ENCODE assay signal across 23 cellular contexts in genomic region chr1:33970148-33970825, GRCh38.
"Had no signal": no experiment of that assay in that cellular context is flagged by ENCODE, and none has a peak within 500 bp of the region (broad histone marks: within the 10 kb centered on the region; RNA-seq: fewer than 3 reads in every experiment).

No MANE protein-coding gene starts in this region.

- H3K27ac Mint-ChIP-seq: activated B cell treated with CpG ODN at 0.5 μM for 24 hours; activated CD4-positive, alpha-beta T cell treated with anti-CD3 and anti-CD28 coated beads, Interleukin-2, amount 10 ng/mL, durations not matched to agents 24 days and 14 days; activated CD8-positive, alpha-beta memory T cell treated with anti-CD3 and anti-CD28 coated beads, Interleukin-2, amount 10 ng/mL, durations not matched to agents 7 days and 5 days; activated CD8-positive, alpha-beta T cell treated with anti-CD3 and anti-CD28 coated beads for 36 hours; activated naive CD8-positive, alpha-beta T cell treated with anti-CD3 and anti-CD28 coated beads for 36 hours; activated T-helper 1 cell treated with anti-CD3 and anti-CD28 coated beads, Interleukin-12 subunit alpha, Interleukin-12 subunit beta, Interleukin-2, Interleukin-4 antibody, amounts not matched to agents 30 ng/mL and 10 ng/mL and 1 ng/mL, durations not matched to agents 14 hours and 24 hours and 36 hours; mesothelial cell of epicardium; naive thymus-derived CD8-positive, alpha-beta T cell; stimulated activated memory B cell treated with anti-CD40 and anti-IgM and Interleukin-4, amounts not matched to agents 10 μg/mL and 1 μg/mL and 100 μg/mL, for 72 hours; T-helper 1 cell treated with Interleukin-12 subunit alpha and Interleukin-12 subunit beta and Interleukin-4 antibody, amounts not matched to agents 30 μg/mL and 1 μg/mL, for 36 hours had no signal

- H3K4me3 ChIP-seq: heart right ventricle, left ventricle myocardium inferior, right lobe of liver, skin epidermis, stomach, transverse colon had no signal

- DNase-seq: activated B cell treated with CpG ODN at 0.5 μM for 24 hours; activated CD4-positive, alpha-beta T cell treated with anti-CD3 and anti-CD28 coated beads, Interleukin-2, amount 10 ng/mL, durations not matched to agents 24 days and 14 days; activated CD8-positive, alpha-beta memory T cell treated with anti-CD3 and anti-CD28 coated beads, Interleukin-2, amount 10 ng/mL, durations not matched to agents 7 days and 5 days; activated CD8-positive, alpha-beta T cell treated with anti-CD3 and anti-CD28 coated beads for 36 hours; activated naive CD8-positive, alpha-beta T cell treated with anti-CD3 and anti-CD28 coated beads for 36 hours; amniotic stem cell; effector CD4-positive, alpha-beta T cell; erythroblast; foreskin fibroblast; heart right ventricle; left ventricle myocardium inferior; naive thymus-derived CD8-positive, alpha-beta T cell; occipital lobe; right lobe of liver; stimulated activated CD4-positive, alpha-beta T cell treated with anti-CD3 and anti-CD28 coated beads, Interleukin-2, amount 100 ng/mL, for 24 hours; stomach; T1000; transverse colon had no signal

- H3K4me1 Mint-ChIP-seq: activated B cell treated with CpG ODN at 0.5 μM for 24 hours; activated CD4-positive, alpha-beta T cell treated with anti-CD3 and anti-CD28 coated beads, Interleukin-2, amount 10 ng/mL, durations not matched to agents 24 days and 14 days; activated CD8-positive, alpha-beta memory T cell treated with anti-CD3 and anti-CD28 coated beads, Interleukin-2, amount 10 ng/mL, durations not matched to agents 7 days and 5 days; activated naive CD8-positive, alpha-beta T cell treated with anti-CD3 and anti-CD28 coated beads for 36 hours; mesothelial cell of epicardium; stimulated activated memory B cell treated with anti-CD40 and anti-IgM and Interleukin-4, amounts not matched to agents 10 μg/mL and 1 μg/mL and 100 μg/mL, for 72 hours had no signal

- H3K36me3 ChIP-seq: heart right ventricle, left ventricle myocardium inferior, right lobe of liver, stomach, transverse colon had no signal

- ATAC-seq: activated CD8-positive, alpha-beta memory T cell treated with anti-CD3 and anti-CD28 coated beads, Interleukin-2, amount 10 ng/mL, durations not matched to agents 7 days and 5 days; activated CD8-positive, alpha-beta T cell treated with anti-CD3 and anti-CD28 coated beads for 36 hours; naive thymus-derived CD8-positive, alpha-beta T cell; right lobe of liver; stimulated activated memory B cell treated with anti-CD40 and anti-IgM and Interleukin-4, amounts not matched to agents 10 μg/mL and 1 μg/mL and 100 μg/mL, for 72 hours had no signal

- H3K27ac ChIP-seq: heart right ventricle, left ventricle myocardium inferior, right lobe of liver, stomach, transverse colon had no signal

- H3K27me3 ChIP-seq: right lobe of liver, stomach, transverse colon had no signal

- H3K27me3 Mint-ChIP-seq: activated CD4-positive, alpha-beta T cell treated with anti-CD3 and anti-CD28 coated beads, Interleukin-2, amount 10 ng/mL, durations not matched to agents 24 days and 14 days; activated CD8-positive, alpha-beta memory T cell treated with anti-CD3 and anti-CD28 coated beads, Interleukin-2, amount 10 ng/mL, durations not matched to agents 7 days and 5 days; activated naive CD8-positive, alpha-beta T cell treated with anti-CD3 and anti-CD28 coated beads for 36 hours had no signal

- H3K9me3 Mint-ChIP-seq: activated B cell treated with CpG ODN at 0.5 μM for 24 hours; activated CD4-positive, alpha-beta T cell treated with anti-CD3 and anti-CD28 coated beads, Interleukin-2, amount 10 ng/mL, durations not matched to agents 24 days and 14 days; activated CD8-positive, alpha-beta T cell treated with anti-CD3 and anti-CD28 coated beads for 36 hours; activated naive CD8-positive, alpha-beta T cell treated with anti-CD3 and anti-CD28 coated beads for 36 hours; activated T-helper 1 cell treated with anti-CD3 and anti-CD28 coated beads, Interleukin-12 subunit alpha, Interleukin-12 subunit beta, Interleukin-2, Interleukin-4 antibody, amounts not matched to agents 30 ng/mL and 10 ng/mL and 1 ng/mL, durations not matched to agents 14 hours and 24 hours and 36 hours; mesothelial cell of epicardium; naive thymus-derived CD8-positive, alpha-beta T cell; stimulated activated memory B cell treated with anti-CD40 and anti-IgM and Interleukin-4, amounts not matched to agents 10 μg/mL and 1 μg/mL and 100 μg/mL, for 72 hours; T-helper 1 cell treated with Interleukin-12 subunit alpha and Interleukin-12 subunit beta and Interleukin-4 antibody, amounts not matched to agents 30 μg/mL and 1 μg/mL, for 36 hours had no signal

- H3K9me3 ChIP-seq: heart right ventricle, left ventricle myocardium inferior, right lobe of liver, stomach, transverse colon had no signal

- H3K4me1 ChIP-seq: right lobe of liver had no signal

- H3K4me3 Mint-ChIP-seq: activated B cell treated with CpG ODN at 0.5 μM for 24 hours; activated CD4-positive, alpha-beta T cell treated with anti-CD3 and anti-CD28 coated beads, Interleukin-2, amount 10 ng/mL, durations not matched to agents 24 days and 14 days; activated CD8-positive, alpha-beta memory T cell treated with anti-CD3 and anti-CD28 coated beads, Interleukin-2, amount 10 ng/mL, durations not matched to agents 7 days and 5 days; activated CD8-positive, alpha-beta T cell treated with anti-CD3 and anti-CD28 coated beads for 36 hours; activated naive CD8-positive, alpha-beta T cell treated with anti-CD3 and anti-CD28 coated beads for 36 hours; activated T-helper 1 cell treated with anti-CD3 and anti-CD28 coated beads, Interleukin-12 subunit alpha, Interleukin-12 subunit beta, Interleukin-2, Interleukin-4 antibody, amounts not matched to agents 30 ng/mL and 10 ng/mL and 1 ng/mL, durations not matched to agents 14 hours and 24 hours and 36 hours; mesothelial cell of epicardium; naive thymus-derived CD8-positive, alpha-beta T cell; stimulated activated memory B cell treated with anti-CD40 and anti-IgM and Interleukin-4, amounts not matched to agents 10 μg/mL and 1 μg/mL and 100 μg/mL, for 72 hours; T-helper 1 cell treated with Interleukin-12 subunit alpha and Interleukin-12 subunit beta and Interleukin-4 antibody, amounts not matched to agents 30 μg/mL and 1 μg/mL, for 36 hours had no signal

- H3K36me3 Mint-ChIP-seq: activated CD8-positive, alpha-beta memory T cell treated with anti-CD3 and anti-CD28 coated beads, Interleukin-2, amount 10 ng/mL, durations not matched to agents 7 days and 5 days; activated naive CD8-positive, alpha-beta T cell treated with anti-CD3 and anti-CD28 coated beads for 36 hours; mesothelial cell of epicardium; naive thymus-derived CD8-positive, alpha-beta T cell; stimulated activated memory B cell treated with anti-CD40 and anti-IgM and Interleukin-4, amounts not matched to agents 10 μg/mL and 1 μg/mL and 100 μg/mL, for 72 hours had no signal
